Comparison of ENCODE assay signal across 8 cellular contexts in genomic region chr6:41682966-41683459, GRCh38. TPM values are rescaled to one million over a fixed set of nuclear protein-coding genes. Genes with fewer than 3 reads are reported as not detected.
DNase-seq lines count a peak whose midpoint lies in the region; ATAC-seq and TF ChIP-seq lines count a peak whose summit lies in the region.

No MANE protein-coding gene starts in this region.

- H3K27ac ChIP-seq in WERI-Rb-1 = peak overlapping the region; percentile 91
- peak overlapping the region; percentile 53 to 97 (median 86) for H3K27ac ChIP-seq in heart right ventricle

- no peak for DNase-seq in WERI-Rb-1
- peak in 1 of 2 donors; percentile 26 for DNase-seq in heart right ventricle
- no peak for DNase-seq in sciatic nerve (ENCODE audit: low spot score)
- DNase-seq in NCI-H2081 (lab: John Stamatoyannopoulos, UW) = no peak
- DNase-seq in activated CD4-positive, alpha-beta T cell treated with anti-CD3 and anti-CD28 coated beads, Interleukin-2, amount 50 U/mL, for 48 hours = no peak

- H3K36me3 ChIP-seq in WERI-Rb-1 (no peaks in the 10 kb centered on the region), heart right ventricle (peaks cover 0 to 43% (median 26%) of the 10 kb centered on the region in 9 donors)

- H3K9me3 ChIP-seq in WERI-Rb-1 (ENCODE audit: severe bottlenecking) (no peaks in the 10 kb centered on the region), heart right ventricle (no peaks in the 10 kb centered on the region)

- peak; percentile 19 for ATAC-seq in GM19395 (IDR thresholded peaks at IDR 0.05; ENCODE audit: unreplicated experiment)
- peak; percentile 18 to 62 (median 38) for ATAC-seq in heart right ventricle
- ATAC-seq in sciatic nerve = peak; percentile 55
- no peak for ATAC-seq in HG03442 (IDR thresholded peaks at IDR 0.05; ENCODE audit: unreplicated experiment)
- no peak for ATAC-seq in GM18519 (IDR thresholded peaks at IDR 0.05; ENCODE audit: low FRiP score, unreplicated experiment)

- no peak for TF ChIP-seq CTCF in WERI-Rb-1 (IDR thresholded peaks at IDR 0.05; ENCODE audit: low read depth, low read length)
- no peak for TF ChIP-seq CTCF in heart right ventricle (IDR thresholded peaks at IDR 0.05)

- intact Hi-C loops in heart right ventricle (cut with DNase I) = loop anchor here (1.0 to 10.0 kb wide), 15 partner anchors 52 to 376 kb away; partner anchors contain the start of genes PRICKLE4 (in 2 of the 10), TOMM6 (in 2 of the 10), FRS3 (in 1 of the 10) and TFEB (in 1 of the 10)
- intact Hi-C loops in sciatic nerve (cut with DNase I) = loop anchor here (2.0 to 5.0 kb wide), 2 partner anchors 81 to 312 kb away; no protein-coding TSS in a partner anchor

- H3K4me3 ChIP-seq in WERI-Rb-1 (ENCODE audit: low read depth, low read length) (peak overlapping the region; percentile 71), heart right ventricle (peak overlapping the region; percentile 15 to 68 (median 54))

- H3K27me3 ChIP-seq in WERI-Rb-1 (ENCODE audit: insufficient read depth, low read depth, severe bottlenecking) (no peaks in the 10 kb centered on the region), heart right ventricle (no peaks in the 10 kb centered on the region)

- H3K4me1 ChIP-seq in heart right ventricle = peaks cover 5 to 30% (median 22%) of the 10 kb centered on the region in 9 donors

- WGBS in heart right ventricle, 2 donors = 18 to 20% methylated on average over 30 of the region's 30 CpGs

RNA-seq across cellular contexts. Expression of gene MDFI, which starts 44.7 kb away (rescaled TPM):
- 1 to 10 TPM in 6 of 10 donors, under 1 TPM in 4; 0.34 to 2.7 (median 1.2) TPM for total RNA-seq in heart right ventricle
- 1 to 10 TPM; 1.2 to 4.4 TPM for polyA plus RNA-seq in heart right ventricle
- 15.2 TPM for total RNA-seq in sciatic nerve

RNA-seq across cellular contexts. Expression of gene TFEB, which starts 52.4 kb away (rescaled TPM):
- total RNA-seq in heart right ventricle (10 to 100 TPM; 29.2 to 47.0 (median 39.6) TPM), sciatic nerve (35.5 TPM)
- polyA plus RNA-seq in heart right ventricle = 10 to 100 TPM; 36.9 to 52.3 TPM

Comparison
In these comparisons a context has a peak if more than half of its experiments do, and no peak if none do; other contexts are left out.
1. ATAC-seq: peak in GM19395 (single experiment), heart right ventricle (8 of 8) and sciatic nerve (single experiment); none in HG03442 (single experiment) and GM18519 (single experiment).